In genomic region chr3:99114565-99115291, GRCh38 we compare ENCODE assay signal across 9 cellular contexts.
A peak's percentile ranks its signal among the peaks of the same experiment; 100 is the strongest.
DNase-seq lines count a peak whose midpoint lies in the region; ATAC-seq, FAIRE-seq and TF ChIP-seq lines count a peak whose summit lies in the region.
"Had no signal": no experiment of that assay in that cellular context is flagged by ENCODE, and none has a peak within 500 bp of the region (broad histone marks: within the 10 kb centered on the region; RNA-seq: fewer than 3 reads in every experiment).

No MANE protein-coding gene starts in this region.

- TF ChIP-seq POLR2A in adrenal gland (IDR thresholded peaks at IDR 0.05), result no peak

- H3K4me3 ChIP-seq in HL-60 (replicated peaks; ENCODE audit: insufficient read depth, low read length) (no peak overlapping the region), adrenal gland (no peak overlapping the region), left lung (no peak overlapping the region)

- no peak for DNase-seq in D721Med (ENCODE audit: insufficient read length, low spot score)
- no peak for DNase-seq in HL-60 (ENCODE audit: low read depth in 1 of 2, low spot score in 1 of 2)
- DNase-seq in adrenal gland, result peak in 4 of 7 donors; percentile 15 to 31 (median 24)
- no peak for DNase-seq in left lung
- no peak for DNase-seq in NCI-H2196 treated with DMSO at 0.1 percent for 48 hours (lab: John Stamatoyannopoulos, UW; ENCODE audit: unreplicated experiment)
- DNase-seq in GF-D8 (lab: John Stamatoyannopoulos, UW), result no peak

- H3K27ac ChIP-seq in HL-60 (replicated peaks) (no peak overlapping the region), adrenal gland (no peak overlapping the region), left lung (no peak overlapping the region)

- peaks cover 3% of the 10 kb centered on the region for H3K27me3 ChIP-seq in HL-60 (ENCODE audit: insufficient read depth, poor library complexity, severe bottlenecking)
- H3K27me3 ChIP-seq in adrenal gland, result no peaks in the 10 kb centered on the region
- no peaks in the 10 kb centered on the region for H3K27me3 ChIP-seq in left lung

- H3K36me3 ChIP-seq in adrenal gland (replicated peaks in 1 of 2) (no peaks in the 10 kb centered on the region), left lung (no peaks in the 10 kb centered on the region)

- TF ChIP-seq CTCF in D721Med (IDR thresholded peaks at IDR 0.05; ENCODE audit: insufficient read depth, missing control alignments), result peak; percentile 28
- TF ChIP-seq CTCF in HL-60 (IDR thresholded peaks at IDR 0.05; ENCODE audit: insufficient read depth, low read length), result peak; percentile 5
- peak; percentile 24 to 69 (median 46) for TF ChIP-seq CTCF in adrenal gland (IDR thresholded peaks at IDR 0.05)
- no peak for TF ChIP-seq CTCF in left lung (IDR thresholded peaks at IDR 0.05)

- ATAC-seq in left lung (peak; percentile 63), GM18511 (IDR thresholded peaks at IDR 0.05; ENCODE audit: unreplicated experiment) (no peak), HG03521 (IDR thresholded peaks at IDR 0.05; ENCODE audit: unreplicated experiment) (no peak)
- ATAC-seq: activated T-helper 17 cell treated with anti-CD3 and anti-CD28 coated beads, Interleukin-2, amount 50 U/mL, for 72 hours had no signal

- intact Hi-C loops in adrenal gland (cut with DNase I), result no loop called here
- intact Hi-C loops in left lung (cut with DNase I), result no loop called here

- H3K4me1 ChIP-seq in adrenal gland (replicated peaks in 1 of 2) (no peaks in the 10 kb centered on the region), left lung (no peaks in the 10 kb centered on the region)

- WGBS in adrenal gland, 4 donors, result 80 to 84% (median 82%) methylated on average over 9 of the region's 9 CpGs

- FAIRE-seq in D721Med (lab: Jason Lieb, UNC), result no peak

- H3K9me3 ChIP-seq in adrenal gland (replicated peaks in 1 of 3), result no peaks in the 10 kb centered on the region
- H3K9me3 ChIP-seq in left lung, result no peaks in the 10 kb centered on the region

Comparison
In these comparisons a context has a peak if more than half of its experiments do, and no peak if none do; other contexts are left out.
1. DNase-seq: peak in adrenal gland (4 of 7); none in D721Med (single experiment), HL-60 (0 of 2), left lung (0 of 2), NCI-H2196 treated with DMSO at 0.1 percent for 48 hours (single experiment) and GF-D8 (single experiment).
2. CTCF ChIP-seq: peak in D721Med (single experiment), HL-60 (single experiment) and adrenal gland (6 of 6); none in left lung (0 of 2).